13 cellular contexts compared by ENCODE assay signal in genomic region chr1:223017291-223017690, GRCh38.
"Had no signal": no experiment of that assay in that cellular context is flagged by ENCODE, and none has a peak within 500 bp of the region (broad histone marks: within the 10 kb centered on the region; RNA-seq: fewer than 3 reads in every experiment).

No MANE protein-coding gene starts in this region.

- H3K4me3 ChIP-seq: ascending aorta, dorsolateral prefrontal cortex, pancreas, tibial artery had no signal

- H3K4me1 ChIP-seq: ascending aorta, pancreas, tibial artery had no signal

- H3K9me3 ChIP-seq: ascending aorta, pancreas, tibial artery had no signal

- H3K36me3 ChIP-seq: ascending aorta, pancreas, tibial artery had no signal

- DNase-seq: activated CD4-positive, alpha-beta T cell treated with anti-CD3 and anti-CD28 coated beads, Interleukin-2, amount 50 U/mL, for 4 hours; activated CD4-positive, CD25-positive, alpha-beta regulatory T cell treated with anti-CD3 and anti-CD28 coated beads, Interleukin-2, amount 50 U/mL, for 72 hours; activated naive CD4-positive, alpha-beta T cell treated with anti-CD3 and anti-CD28 coated beads, Interleukin-2, amount 10 ng/mL, durations not matched to agents 7 days and 5 days; dorsolateral prefrontal cortex; hypothalamus; naive B cell; pancreas; stimulated activated CD4-positive, alpha-beta T cell treated with anti-CD3 and anti-CD28 coated beads, Interleukin-15, amount 100 ng/mL, for 24 hours; stimulated activated CD4-positive, alpha-beta T cell treated with anti-CD3 and anti-CD28 coated beads, Interleukin-4, amount 100 ng/mL, for 1 hour; stimulated activated naive B cell treated with anti-CD40 and anti-IgM and Interleukin-4, amounts not matched to agents 10 μg/mL and 1 μg/mL and 100 μg/mL, for 72 hours; tibial artery had no signal

- H3K27ac ChIP-seq: ascending aorta, dorsolateral prefrontal cortex, pancreas, tibial artery had no signal

- H3K27me3 ChIP-seq: ascending aorta, pancreas, tibial artery had no signal

- ATAC-seq: esophagus mucosa; pancreas; stimulated activated naive B cell treated with anti-CD40 and anti-IgM and Interleukin-4, amounts not matched to agents 10 μg/mL and 1 μg/mL and 100 μg/mL, for 72 hours had no signal
